In genomic region chr12:52216107-52216506, GRCh38 we compare ENCODE assay signal across 19 cellular contexts. TPM values are rescaled to one million over a fixed set of nuclear protein-coding genes. Genes with fewer than 3 reads are reported as not detected.
A peak's percentile ranks its signal among the peaks of the same experiment; 100 is the strongest.
DNase-seq lines count a peak whose midpoint lies in the region; ATAC-seq, FAIRE-seq and TF ChIP-seq lines count a peak whose summit lies in the region.
"Had no signal": no experiment of that assay in that cellular context is flagged by ENCODE, and none has a peak within 500 bp of the region (broad histone marks: within the 10 kb centered on the region; RNA-seq: fewer than 3 reads in every experiment).

No MANE protein-coding gene starts in this region.

- H3K27me3 ChIP-seq in HUES48 (ENCODE audit: control insufficient read depth, insufficient read depth, low read length), result no peaks in the 10 kb centered on the region
- H3K27me3 ChIP-seq in body of pancreas, result no peaks in the 10 kb centered on the region

- H3K36me3 ChIP-seq in HUES48 (ENCODE audit: control insufficient read depth, insufficient read depth, low read length) (no peaks in the 10 kb centered on the region), body of pancreas (replicated peaks in 1 of 2; ENCODE audit: insufficient read depth in 1 of 2, low read depth in 2 of 2) (no peaks in the 10 kb centered on the region)

- H3K27ac ChIP-seq in A549 (peak overlapping the region; percentile 89 to 96), HUES48 (ENCODE audit: low read depth, low read length) (peak overlapping the region; percentile 67), body of pancreas (peak overlapping the region; percentile 69 to 86 (median 84))

- peaks cover 3% of the 10 kb centered on the region for H3K4me1 Mint-ChIP-seq in nephron
- H3K4me1 Mint-ChIP-seq: activated naive CD8-positive, alpha-beta T cell treated with anti-CD3 and anti-CD28 coated beads, Interleukin-2, amount 10 ng/mL, durations not matched to agents 7 days and 5 days; central memory CD8-positive, alpha-beta T cell had no signal

- WGBS in A549 (ENCODE audit: missing lambda C conversion rate), result 86% methylated on average over 4 of the region's 4 CpGs
- 77 to 78% methylated on average over 4 of the region's 4 CpGs for WGBS in body of pancreas, 2 donors

- DNase-seq in A549 (ENCODE audit: low read depth in 1 of 2, low spot score in 1 of 2) (no peak), body of pancreas (peak in 3 of 4 donors; percentile 7 to 11 (median 8)), NCI-H2171 treated with DMSO at 0.1 percent for 48 hours (lab: John Stamatoyannopoulos, UW) (no peak)
- no peak for DNase-seq in stimulated activated naive CD4-positive, alpha-beta T cell (lab: John Stamatoyannopoulos, UW)
- DNase-seq in activated naive CD4-positive, alpha-beta T cell (lab: John Stamatoyannopoulos, UW), result no peak
- DNase-seq: activated CD4-positive, alpha-beta T cell treated with anti-CD3 and anti-CD28 coated beads, Interleukin-2, amount 10 ng/mL, durations not matched to agents 24 days and 14 days; foreskin melanocyte; NCI-H1092; NCI-H82 had no signal

- H3K27me3 Mint-ChIP-seq in nephron (ENCODE audit: low read depth), result peaks cover 43% of the 10 kb centered on the region

- H3K4me1 ChIP-seq in A549, result peaks cover 75% of the 10 kb centered on the region
- H3K4me1 ChIP-seq in HUES48 (ENCODE audit: control insufficient read depth, insufficient read depth, low read length), result no peaks in the 10 kb centered on the region
- peaks cover 77% of the 10 kb centered on the region for H3K4me1 ChIP-seq in body of pancreas

- intact Hi-C loops in body of pancreas (cut with DNase I), result no loop called here

- no peak for TF ChIP-seq EP300 in A549 (IDR thresholded peaks at IDR 0.05)

- no peak for ATAC-seq in A549
- ATAC-seq in body of pancreas, result no peak
- no peak for ATAC-seq in HG03457 (IDR thresholded peaks at IDR 0.05; ENCODE audit: unreplicated experiment)
- ATAC-seq: Right ventricle myocardium inferior had no signal

- no peaks in the 10 kb centered on the region for H3K36me3 Mint-ChIP-seq in nephron (ENCODE audit: low read depth)
- H3K36me3 Mint-ChIP-seq: activated naive CD8-positive, alpha-beta T cell treated with anti-CD3 and anti-CD28 coated beads, Interleukin-2, amount 10 ng/mL, durations not matched to agents 7 days and 5 days; memory B cell had no signal

- no peaks in the 10 kb centered on the region for H3K9me3 Mint-ChIP-seq in nephron
- H3K9me3 Mint-ChIP-seq: activated CD4-positive, alpha-beta T cell treated with anti-CD3 and anti-CD28 coated beads, Interleukin-2, amount 10 ng/mL, durations not matched to agents 24 days and 14 days; activated naive CD8-positive, alpha-beta T cell treated with anti-CD3 and anti-CD28 coated beads, Interleukin-2, amount 10 ng/mL, durations not matched to agents 7 days and 5 days; central memory CD8-positive, alpha-beta T cell; memory B cell had no signal

- TF ChIP-seq CTCF in A549 (IDR thresholded peaks at IDR 0.05) (no peak), body of pancreas (IDR thresholded peaks at IDR 0.05) (no peak), nephron (IDR thresholded peaks at IDR 0.05; ENCODE audit: unreplicated experiment in 3 of 3) (no peak)

- H3K9me3 ChIP-seq in A549 (no peaks in the 10 kb centered on the region), HUES48 (ENCODE audit: control insufficient read depth, insufficient read depth, low read length) (no peaks in the 10 kb centered on the region), body of pancreas (no peaks in the 10 kb centered on the region)

- peak overlapping the region in 2 of 3 experiments; percentile 23 to 30 for H3K27ac Mint-ChIP-seq in nephron
- H3K27ac Mint-ChIP-seq: activated CD4-positive, alpha-beta T cell treated with anti-CD3 and anti-CD28 coated beads, Interleukin-2, amount 10 ng/mL, durations not matched to agents 24 days and 14 days; activated naive CD8-positive, alpha-beta T cell treated with anti-CD3 and anti-CD28 coated beads, Interleukin-2, amount 10 ng/mL, durations not matched to agents 7 days and 5 days; IgD-negative memory B cell; memory B cell had no signal

- TF ChIP-seq POLR2A in A549 (IDR thresholded peaks at IDR 0.05; ENCODE audit: low read length) (no peak), body of pancreas (IDR thresholded peaks at IDR 0.05) (no peak)

- H3K4me3 ChIP-seq in A549 (no peak overlapping the region), HUES48 (ENCODE audit: low read depth, low read length) (no peak overlapping the region), body of pancreas (no peak overlapping the region)

- no peak for FAIRE-seq in A549 (lab: Jason Lieb, UNC)

- CTCF ChIA-PET in A549 (lab: Yijun Ruan, JAX), result interaction anchor here (1.0 to 14.1 kb wide), 12 partner anchors 7 to 664 kb away, joined by 3 to 175 read pairs (median 16); partner anchors contain the start of gene KRT7

- peak overlapping the region; percentile 59 for H3K4me2 ChIP-seq in A549

- POLR2A ChIA-PET in A549 (lab: Yijun Ruan, JAX), result interaction anchor here (0.9 to 2.4 kb wide), 7 partner anchors 17 to 658 kb away, joined by 3 to 14 read pairs (median 8); partner anchors contain the start of genes KRT7 and KRT80

- H3K4me3 Mint-ChIP-seq in nephron, result no peak overlapping the region
- H3K4me3 Mint-ChIP-seq: activated CD4-positive, alpha-beta T cell treated with anti-CD3 and anti-CD28 coated beads, Interleukin-2, amount 10 ng/mL, durations not matched to agents 24 days and 14 days; activated naive CD8-positive, alpha-beta T cell treated with anti-CD3 and anti-CD28 coated beads, Interleukin-2, amount 10 ng/mL, durations not matched to agents 7 days and 5 days; central memory CD8-positive, alpha-beta T cell; IgD-negative memory B cell; memory B cell had no signal

- no peak for TF ChIP-seq RAD21 in A549 (conservative IDR thresholded peaks at IDR 0.05 in 1 of 2, IDR thresholded peaks at IDR 0.05 in 1 of 2)

- H3K9ac ChIP-seq in HUES48 (ENCODE audit: low read depth, low read length), result no peak overlapping the region

TF ChIP-seq in A549, 52 proteins besides CTCF, POLR2A, EP300 and RAD21 (continues in another document):
- TF ChIP-seq EHF (CRISPR knock-in tag; IDR thresholded peaks at IDR 0.05) (no peak), NFE2L2 (conservative IDR thresholded peaks at IDR 0.05; ENCODE audit: low read length) (no peak), RARB (CRISPR knock-in tag; IDR thresholded peaks at IDR 0.05) (no peak), REST (IDR thresholded peaks at IDR 0.05) (peak; percentile 81), FOSB (CRISPR knock-in tag; IDR thresholded peaks at IDR 0.05) (no peak)

RNA-seq across cellular contexts. Expression of gene KRT7, which starts 16.9 kb away (rescaled TPM):
- 2,033 and 2,623 TPM in 2 replicates for polyA plus RNA-seq in A549 (2011; rRNA removed)
- polyA plus RNA-seq in A549 (2012; cell fraction: cytosol; rRNA removed), result 5,680 and 6,103 TPM in 2 replicates
- 6,979 and 9,418 TPM in 2 replicates for polyA plus RNA-seq in A549 (2012; cell fraction: nucleus; rRNA removed)
- 3,055 to 3,652 TPM (median 3,189 TPM) in 3 replicates for polyA plus RNA-seq in A549 (2017; fragmentation: RNase III; extraction: RNeasy Plus Mini Kit Qiagen cat#74134 plus additional on column Dnase treatment)
- 2,472 and 2,922 TPM in 2 replicates for polyA minus RNA-seq in A549 (2011; rRNA and poly(A)+ RNA removed)
- 100 to 1,000 TPM in 1 of 2 donors, 10 to 100 TPM in 1; 69.2 to 196 TPM for total RNA-seq in body of pancreas
- total RNA-seq: Right ventricle myocardium inferior, skeletal muscle tissue had no signal
- polyA plus RNA-seq: IgD-negative memory B cell had no signal

RNA-seq across cellular contexts. Expression of gene KRT80, which starts 24.3 kb away (rescaled TPM):
- 59.8 and 63.1 TPM in 2 replicates for polyA plus RNA-seq in A549 (2011; rRNA removed)
- 62.9 and 86.5 TPM in 2 replicates for polyA plus RNA-seq in A549 (2012; cell fraction: cytosol; rRNA removed)
- 87.4 and 102 TPM in 2 replicates for polyA plus RNA-seq in A549 (2012; cell fraction: nucleus; rRNA removed)
- polyA plus RNA-seq in A549 (2017; fragmentation: RNase III; extraction: RNeasy Plus Mini Kit Qiagen cat#74134 plus additional on column Dnase treatment), result 38.3 to 56.4 TPM (median 46.0 TPM) in 3 replicates
- 76.5 and 77.5 TPM in 2 replicates for polyA minus RNA-seq in A549 (2011; rRNA and poly(A)+ RNA removed)
- 10 to 100 TPM; 10.2 to 11.9 TPM for total RNA-seq in body of pancreas
- total RNA-seq: activated CD4-positive, alpha-beta T cell treated with anti-CD3 and anti-CD28 coated beads, Interleukin-2, amount 10 ng/mL, durations not matched to agents 24 days and 14 days; activated naive CD8-positive, alpha-beta T cell treated with anti-CD3 and anti-CD28 coated beads, Interleukin-2, amount 10 ng/mL, durations not matched to agents 7 days and 5 days; Right ventricle myocardium inferior had no signal
- polyA plus RNA-seq: IgD-negative memory B cell had no signal

RNA-seq across cellular contexts. Expression of gene KRT86, which starts 58.3 kb away (rescaled TPM):
- polyA plus RNA-seq in A549 (2011; rRNA removed) (23.5 and 43.0 TPM in 2 replicates), A549 (2017; fragmentation: RNase III; extraction: RNeasy Plus Mini Kit Qiagen cat#74134 plus additional on column Dnase treatment) (331 to 441 TPM (median 378 TPM) in 3 replicates)
- 10.6 and 13.1 TPM in 2 replicates for polyA plus RNA-seq in A549 (2012; cell fraction: cytosol; rRNA removed)
- 73.1 and 148 TPM in 2 replicates for polyA plus RNA-seq in A549 (2012; cell fraction: nucleus; rRNA removed)
- 4.4 and 5.3 TPM in 2 replicates for polyA minus RNA-seq in A549 (2011; rRNA and poly(A)+ RNA removed)
- 1 to 10 TPM; 1.8 to 8.6 TPM for total RNA-seq in body of pancreas
- total RNA-seq: Right ventricle myocardium inferior, urinary bladder had no signal
- polyA plus RNA-seq: IgD-negative memory B cell had no signal

Comparison
In these comparisons a context has a peak if more than half of its experiments do, and no peak if none do; other contexts are left out.
1. DNase-seq: peak in body of pancreas (3 of 4); none in A549 (0 of 2), NCI-H2171 treated with DMSO at 0.1 percent for 48 hours (single experiment), stimulated activated naive CD4-positive, alpha-beta T cell (0 of 6) and activated naive CD4-positive, alpha-beta T cell (0 of 4).
2. Peak in every context shown above with its lines, with median percentiles within 50 percentile points of each other: H3K27ac ChIP-seq.